In genomic region chr17:4590981-4591453, GRCh38 we compare ENCODE assay signal across 20 cellular contexts. TPM values are rescaled to one million over a fixed set of nuclear protein-coding genes. Genes with fewer than 3 reads are reported as not detected.
DNase-seq lines count a peak whose midpoint lies in the region; ATAC-seq and TF ChIP-seq lines count a peak whose summit lies in the region.
"Had no signal": no experiment of that assay in that cellular context is flagged by ENCODE, and none has a peak within 500 bp of the region (broad histone marks: within the 10 kb centered on the region; RNA-seq: fewer than 3 reads in every experiment).

No MANE protein-coding gene starts in this region.

- POLR2A ChIA-PET in HCT116 (lab: Charles Lee): no interaction called here

- peak overlapping the region; percentile 17; the same call in 1 of the 2 replicates for H3K4me2 ChIP-seq in HCT116 (ENCODE audit: low read length)
- H3K4me2 ChIP-seq: GM23338 had no signal

- peaks cover 3% of the 10 kb centered on the region for H3K36me3 Mint-ChIP-seq in mesothelial cell of epicardium
- H3K36me3 Mint-ChIP-seq in activated T-cell treated with anti-CD3 and anti-CD28 coated beads, Interleukin-2, amount 50 U/mL, for 72 hours (ENCODE audit: insufficient read depth in 2 of 2): no peaks in the 10 kb centered on the region

- H4K20me1 ChIP-seq in HCT116 (ENCODE audit: insufficient read depth): no peaks in the 10 kb centered on the region

- in situ Hi-C loops in gastrocnemius medialis (cut with MboI; ENCODE audit: low sequenced_read_pairs in 4 of 4): no loop called here

- H3K9ac ChIP-seq in HCT116 (ENCODE audit: low read length): no peak overlapping the region

- RAD21 ChIA-PET in HCT116 (lab: Charles Lee; ENCODE audit: low non-redundant PET in 1 of 2, low total read pairs in 2 of 2, uncharacterized antibody in 2 of 2, unreplicated experiment in 2 of 2): no interaction called here

- DNase-seq in NCI-H2171 treated with DMSO at 0.1 percent for 48 hours (lab: John Stamatoyannopoulos, UW) (peak; percentile 33), NCI-H2171 (lab: John Stamatoyannopoulos, UW) (no peak), HCT116 (ENCODE audit: low read depth, low spot score) (no peak), mesothelial cell of epicardium (ENCODE audit: low spot score in 2 of 2, unreplicated experiment in 2 of 2) (no peak), gastrocnemius medialis (peak in 1 of 2 donors; percentile 63)
- DNase-seq in activated naive CD4-positive, alpha-beta T cell treated with Interleukin-2 at 50 U/mL for 16 hours: no peak
- no peak for DNase-seq in activated T-cell treated with anti-CD3 and anti-CD28 coated beads, Interleukin-2, amount 50 U/mL, for 72 hours
- DNase-seq: Caco-2; CD4-positive, alpha-beta T cell; GF-D8; KG1; NCI-H1105 treated with DMSO at 0.1 percent for 48 hours; NCI-H1930; SHP77 had no signal

- H3K79me2 ChIP-seq in HCT116 (ENCODE audit: insufficient read depth, low read length): no peaks in the 10 kb centered on the region

- H3K27ac ChIP-seq in HCT116 (ENCODE audit: low read depth, low read length): no peak overlapping the region
- peak overlapping the region; percentile 90 to 100 (median 98) for H3K27ac ChIP-seq in gastrocnemius medialis
- H3K27ac ChIP-seq: SK-N-MC had no signal

- no peaks in the 10 kb centered on the region for H3K27me3 Mint-ChIP-seq in mesothelial cell of epicardium (ENCODE audit: low read depth)
- peaks cover 19% of the 10 kb centered on the region for H3K27me3 Mint-ChIP-seq in activated T-cell treated with anti-CD3 and anti-CD28 coated beads, Interleukin-2, amount 50 U/mL, for 72 hours (ENCODE audit: low read depth)

- no peak for ATAC-seq in HCT116
- ATAC-seq in gastrocnemius medialis: no peak
- ATAC-seq in HG02938 (IDR thresholded peaks at IDR 0.05; ENCODE audit: unreplicated experiment): no peak
- no peak for ATAC-seq in activated T-cell treated with anti-CD3 and anti-CD28 coated beads, Interleukin-2, amount 50 U/mL, for 72 hours (replicated peaks in 1 of 2)
- ATAC-seq: GM23338 had no signal

- CTCF ChIA-PET in HCT116 (lab: Charles Lee): no interaction called here

- no peaks in the 10 kb centered on the region for H3K9me3 ChIP-seq in HCT116 (ENCODE audit: control insufficient read depth in 1 of 2, insufficient read depth in 1 of 2, low read depth in 1 of 2, low read length in 2 of 2)
- no peaks in the 10 kb centered on the region for H3K9me3 ChIP-seq in gastrocnemius medialis
- H3K9me3 ChIP-seq: Caco-2 had no signal

- H2AFZ ChIP-seq in HCT116 (ENCODE audit: low read depth, low read length, poor library complexity, severe bottlenecking): no peak overlapping the region
- H2AFZ ChIP-seq: GM23338 had no signal

- no peaks in the 10 kb centered on the region for H3K9me3 Mint-ChIP-seq in mesothelial cell of epicardium
- H3K9me3 Mint-ChIP-seq in activated T-cell treated with anti-CD3 and anti-CD28 coated beads, Interleukin-2, amount 50 U/mL, for 72 hours: no peaks in the 10 kb centered on the region
- H3K9me3 Mint-ChIP-seq: CD4-positive, alpha-beta T cell; GM23338 had no signal

- H3K4me1 Mint-ChIP-seq in mesothelial cell of epicardium: peaks cover 79% of the 10 kb centered on the region
- H3K4me1 Mint-ChIP-seq in activated T-cell treated with anti-CD3 and anti-CD28 coated beads, Interleukin-2, amount 50 U/mL, for 72 hours (ENCODE audit: low read depth): peaks cover 6% of the 10 kb centered on the region

- H3K27me3 ChIP-seq in HCT116 (ENCODE audit: insufficient read depth, low read length): peaks cover 3% of the 10 kb centered on the region; the same call in 1 of the 2 replicates
- no peaks in the 10 kb centered on the region for H3K27me3 ChIP-seq in gastrocnemius medialis

- H3K9me2 ChIP-seq in HCT116 (ENCODE audit: insufficient read depth): no peaks in the 10 kb centered on the region

- H3K4me1 ChIP-seq in HCT116 (ENCODE audit: control insufficient read depth in 1 of 2, insufficient read depth in 2 of 2, low read length in 2 of 2) (peaks cover 3 to 9% of the 10 kb centered on the region in 2 experiments), gastrocnemius medialis (peaks cover 73 to 74% of the 10 kb centered on the region in 2 donors)

- intact Hi-C loops in HCT116 (cut with micrococcal nuclease): no loop called here
- intact Hi-C loops in gastrocnemius medialis (cut with DNase I; ENCODE audit: low total_unique reads): loop anchor here (2.0 kb wide), 1 partner anchor 18 kb away; no protein-coding TSS in a partner anchor

- H3K27ac Mint-ChIP-seq in mesothelial cell of epicardium: peak overlapping the region; percentile 70
- no peak overlapping the region for H3K27ac Mint-ChIP-seq in activated T-cell treated with anti-CD3 and anti-CD28 coated beads, Interleukin-2, amount 50 U/mL, for 72 hours
- H3K27ac Mint-ChIP-seq: CD4-positive, alpha-beta T cell; GM23338 had no signal

- no peak for TF ChIP-seq CTCF in HCT116 (IDR thresholded peaks at IDR 0.05 in 2 of 3, conservative IDR thresholded peaks at IDR 0.05 in 1 of 3; ENCODE audit: borderline replicate concordance in 1 of 3, insufficient read depth in 1 of 3, low read depth in 2 of 3, low read length in 2 of 3)
- no peak for TF ChIP-seq CTCF in mesothelial cell of epicardium (IDR thresholded peaks at IDR 0.05; ENCODE audit: unreplicated experiment)
- TF ChIP-seq CTCF in gastrocnemius medialis (IDR thresholded peaks at IDR 0.05 in 4 of 5, conservative IDR thresholded peaks at IDR 0.05 in 1 of 5): no peak

- no TSS peak for BruUV-seq in HCT116 (replicated peaks; lab: Mats Ljungman, UMichigan)

- H3K4me3 Mint-ChIP-seq in mesothelial cell of epicardium: no peak overlapping the region
- H3K4me3 Mint-ChIP-seq in activated T-cell treated with anti-CD3 and anti-CD28 coated beads, Interleukin-2, amount 50 U/mL, for 72 hours: no peak overlapping the region
- H3K4me3 Mint-ChIP-seq: CD4-positive, alpha-beta T cell; GM23338 had no signal

- no peaks in the 10 kb centered on the region for H3K36me3 ChIP-seq in HCT116 (ENCODE audit: control insufficient read depth in 1 of 2, insufficient read depth in 2 of 2, low read length in 2 of 2)
- H3K36me3 ChIP-seq in gastrocnemius medialis: peaks cover 0 to 35% of the 10 kb centered on the region in 2 donors
- H3K36me3 ChIP-seq: BE2C had no signal

- no peak for TF ChIP-seq RAD21 in HCT116 (IDR thresholded peaks at IDR 0.05; ENCODE audit: low read depth)

- no peak for TF ChIP-seq POLR2A in HCT116 (IDR thresholded peaks at IDR 0.05; ENCODE audit: borderline replicate concordance, extremely low read depth, insufficient read depth, insufficient read length)
- no peak for TF ChIP-seq POLR2A in gastrocnemius medialis (IDR thresholded peaks at IDR 0.05)

- H3K4me3 ChIP-seq in HCT116 (replicated peaks in 1 of 2; ENCODE audit: low read depth in 1 of 2, low read length in 2 of 2) (no peak overlapping the region), gastrocnemius medialis (peak overlapping the region in 3 of 4 donors; percentile 3 to 34 (median 26))
- H3K4me3 ChIP-seq: GM23338, SK-N-MC had no signal

TF ChIP-seq in HCT116, 20 proteins besides CTCF, POLR2A, EP300 and RAD21:
- no peak for TF ChIP-seq ZBTB33 (IDR thresholded peaks at IDR 0.05; ENCODE audit: extremely low read depth, insufficient replicate concordance, low read length)
- no peak for TF ChIP-seq POLR2AphosphoS5 (IDR thresholded peaks at IDR 0.05; ENCODE audit: low read depth, low read length)
- no peak for TF ChIP-seq FOSL1 (IDR thresholded peaks at IDR 0.05; ENCODE audit: low read depth)
- no peak for TF ChIP-seq ATF3 (IDR thresholded peaks at IDR 0.05)

RNA-seq across cellular contexts. Expression of gene SMTNL2, which starts 6.7 kb away (rescaled TPM):
- total RNA-seq in HCT116 (2021; ENCODE audit: unreplicated experiment): 2.3 TPM
- polyA plus RNA-seq in HCT116 (2012): 1.2 and 1.7 TPM in 2 replicates
- total RNA-seq in mesothelial cell of epicardium: 64.8 to 68.2 TPM (median 65.7 TPM) in 3 replicates
- 100 to 1,000 TPM; 110 to 588 (median 420) TPM for total RNA-seq in gastrocnemius medialis
- not detected for total RNA-seq in activated T-cell treated with anti-CD3 and anti-CD28 coated beads, Interleukin-2, amount 50 U/mL, for 72 hours
- total RNA-seq: CD4-positive, alpha-beta T cell; HT-29 had no signal

RNA-seq across cellular contexts. Expression of gene GGT6, which starts 30.6 kb away (rescaled TPM):
- total RNA-seq in HCT116 (2021; ENCODE audit: unreplicated experiment): 0.10 TPM
- 0.03 TPM in 1 of 2 replicates, not detected in the other for polyA plus RNA-seq in HCT116 (2012)
- total RNA-seq in mesothelial cell of epicardium: 0.09 to 0.27 TPM (median 0.22 TPM) in 3 replicates
- under 1 TPM in 1 of 4 donors, not detected in 3; 0.63 TPM for total RNA-seq in gastrocnemius medialis
- total RNA-seq in activated T-cell treated with anti-CD3 and anti-CD28 coated beads, Interleukin-2, amount 50 U/mL, for 72 hours: not detected
- total RNA-seq: A172; Caco-2; CD4-positive, alpha-beta T cell had no signal
- polyA plus RNA-seq: GM23338 had no signal

RNA-seq across cellular contexts. Expression of gene MYBBP1A, which starts 35.8 kb away (rescaled TPM):
- total RNA-seq in HCT116 (2021; ENCODE audit: unreplicated experiment) (130 TPM), mesothelial cell of epicardium (69.5 to 74.6 TPM (median 73.5 TPM) in 3 replicates), gastrocnemius medialis (10 to 100 TPM; 42.5 to 60.2 (median 48.9) TPM)
- polyA plus RNA-seq in HCT116 (2012): 64.6 and 68.0 TPM in 2 replicates
- total RNA-seq in activated T-cell treated with anti-CD3 and anti-CD28 coated beads, Interleukin-2, amount 50 U/mL, for 72 hours: 10 to 100 TPM; 44.5 to 55.7 TPM

RNA-seq across cellular contexts. Expression of gene ALOX15, which starts 50.5 kb away (rescaled TPM):
- total RNA-seq in HCT116 (2021; ENCODE audit: unreplicated experiment) (0.57 TPM), mesothelial cell of epicardium (0.18 to 0.45 TPM (median 0.36 TPM) in 3 replicates), gastrocnemius medialis (not detected)
- 0.06 and 0.21 TPM in 2 replicates for polyA plus RNA-seq in HCT116 (2012)
- under 1 TPM in 1 of 2 donors, not detected in 1; 0.26 TPM for total RNA-seq in activated T-cell treated with anti-CD3 and anti-CD28 coated beads, Interleukin-2, amount 50 U/mL, for 72 hours
- total RNA-seq: A172 had no signal

Comparison
In these comparisons a context has a peak if more than half of its experiments do, and no peak if none do; other contexts are left out.
1. H3K4me3 ChIP-seq: peak in gastrocnemius medialis (3 of 4); none in HCT116 (0 of 2).
2. RNA of gene SMTNL2, which starts 6.7 kb away (total RNA-seq): 110 to 588 TPM in gastrocnemius medialis and 64.8 to 68.2 TPM in mesothelial cell of epicardium; 2.3 TPM in HCT116 (single experiment) and not detected in activated T-cell treated with anti-CD3 and anti-CD28 coated beads, Interleukin-2, amount 50 U/mL, for 72 hours; every median in the first group is over 10 times any median in the second.